17 cellular contexts compared by ENCODE assay signal in genomic region chr12:132070298-132070697, GRCh38.
"Had no signal": no experiment of that assay in that cellular context is flagged by ENCODE, and none has a peak within 500 bp of the region (broad histone marks: within the 10 kb centered on the region; RNA-seq: fewer than 3 reads in every experiment).

No MANE protein-coding gene starts in this region.

- H3K27me3 ChIP-seq: esophagus squamous epithelium, suprapubic skin, transverse colon, uterus had no signal

- H3K36me3 ChIP-seq: uterus had no signal

- DNase-seq: activated CD4-positive, alpha-beta T cell treated with anti-CD3 and anti-CD28 coated beads, Interleukin-2, amount 50 U/mL, for 4 hours; activated naive CD4-positive, alpha-beta T cell; activated naive CD8-positive, alpha-beta T cell treated with anti-CD3 and anti-CD28 coated beads for 36 hours; activated T-cell treated with anti-CD3 and anti-CD28 coated beads, Interleukin-2, amount 50 U/mL, for 72 hours; amniotic stem cell; effector CD8-positive, alpha-beta T cell; esophagus squamous epithelium; mesendoderm; stimulated activated CD4-positive, alpha-beta T cell treated with anti-CD3 and anti-CD28 coated beads, Interleukin-12 subunit alpha, Interleukin-12 subunit beta, amount 100 ng/mL, for 4 hours; stimulated activated CD4-positive, alpha-beta T cell treated with anti-CD3 and anti-CD28 coated beads, Interleukin-2, amount 100 ng/mL, for 24 hours; stimulated activated naive CD8-positive, alpha-beta T cell treated with anti-CD3 and anti-CD28 coated beads, Interleukin-15, amount 100 ng/mL, for 72 hours; transverse colon; uterus; WERI-Rb-1 had no signal

- H3K27ac ChIP-seq: esophagus squamous epithelium, suprapubic skin, uterus, WERI-Rb-1 had no signal

- H3K4me3 ChIP-seq: esophagus squamous epithelium, suprapubic skin, transverse colon, uterus had no signal

- H3K9me3 Mint-ChIP-seq: activated naive CD8-positive, alpha-beta T cell treated with anti-CD3 and anti-CD28 coated beads for 36 hours; activated T-cell treated with anti-CD3 and anti-CD28 coated beads, Interleukin-2, amount 50 U/mL, for 72 hours; dendritic cell treated with granulocyte-macrophage colony-stimulating factor and Interleukin-4, amounts not matched to agents 40 ng/mL and 50 ng/mL, for 4 days; natural killer cell treated with Interleukin-12 subunit alpha and Interleukin-12 subunit beta and Interleukin-15 and Interleukin-18, amount 100 ng/mL, for 72 hours; stimulated activated naive CD8-positive, alpha-beta T cell treated with anti-CD3 and anti-CD28 coated beads, Interleukin-15, amount 100 ng/mL, for 72 hours had no signal

- H3K4me1 ChIP-seq: esophagus squamous epithelium, suprapubic skin, transverse colon, uterus had no signal

- H3K27me3 Mint-ChIP-seq: activated naive CD8-positive, alpha-beta T cell treated with anti-CD3 and anti-CD28 coated beads for 36 hours; dendritic cell treated with granulocyte-macrophage colony-stimulating factor and Interleukin-4, amounts not matched to agents 40 ng/mL and 50 ng/mL, for 4 days; natural killer cell treated with Interleukin-12 subunit alpha and Interleukin-12 subunit beta and Interleukin-15 and Interleukin-18, amount 100 ng/mL, for 72 hours; stimulated activated naive CD8-positive, alpha-beta T cell treated with anti-CD3 and anti-CD28 coated beads, Interleukin-15, amount 100 ng/mL, for 72 hours had no signal

- ATAC-seq: activated T-cell treated with anti-CD3 and anti-CD28 coated beads, Interleukin-2, amount 50 U/mL, for 72 hours; natural killer cell treated with Interleukin-12 subunit alpha and Interleukin-12 subunit beta and Interleukin-15 and Interleukin-18, amount 100 ng/mL, for 72 hours; stimulated activated naive CD8-positive, alpha-beta T cell treated with anti-CD3 and anti-CD28 coated beads, Interleukin-15, amount 100 ng/mL, for 72 hours had no signal

- H3K27ac Mint-ChIP-seq: activated naive CD8-positive, alpha-beta T cell treated with anti-CD3 and anti-CD28 coated beads for 36 hours; natural killer cell treated with Interleukin-12 subunit alpha and Interleukin-12 subunit beta and Interleukin-15 and Interleukin-18, amount 100 ng/mL, for 72 hours; stimulated activated naive CD8-positive, alpha-beta T cell treated with anti-CD3 and anti-CD28 coated beads, Interleukin-15, amount 100 ng/mL, for 72 hours had no signal

- H3K9me3 ChIP-seq: esophagus squamous epithelium, suprapubic skin, transverse colon, uterus had no signal

- H3K4me3 Mint-ChIP-seq: activated naive CD8-positive, alpha-beta T cell treated with anti-CD3 and anti-CD28 coated beads for 36 hours; activated T-cell treated with anti-CD3 and anti-CD28 coated beads, Interleukin-2, amount 50 U/mL, for 72 hours; dendritic cell treated with granulocyte-macrophage colony-stimulating factor and Interleukin-4, amounts not matched to agents 40 ng/mL and 50 ng/mL, for 4 days; natural killer cell treated with Interleukin-12 subunit alpha and Interleukin-12 subunit beta and Interleukin-15 and Interleukin-18, amount 100 ng/mL, for 72 hours; stimulated activated naive CD8-positive, alpha-beta T cell treated with anti-CD3 and anti-CD28 coated beads, Interleukin-15, amount 100 ng/mL, for 72 hours had no signal
